In the genomic region with DNA sequence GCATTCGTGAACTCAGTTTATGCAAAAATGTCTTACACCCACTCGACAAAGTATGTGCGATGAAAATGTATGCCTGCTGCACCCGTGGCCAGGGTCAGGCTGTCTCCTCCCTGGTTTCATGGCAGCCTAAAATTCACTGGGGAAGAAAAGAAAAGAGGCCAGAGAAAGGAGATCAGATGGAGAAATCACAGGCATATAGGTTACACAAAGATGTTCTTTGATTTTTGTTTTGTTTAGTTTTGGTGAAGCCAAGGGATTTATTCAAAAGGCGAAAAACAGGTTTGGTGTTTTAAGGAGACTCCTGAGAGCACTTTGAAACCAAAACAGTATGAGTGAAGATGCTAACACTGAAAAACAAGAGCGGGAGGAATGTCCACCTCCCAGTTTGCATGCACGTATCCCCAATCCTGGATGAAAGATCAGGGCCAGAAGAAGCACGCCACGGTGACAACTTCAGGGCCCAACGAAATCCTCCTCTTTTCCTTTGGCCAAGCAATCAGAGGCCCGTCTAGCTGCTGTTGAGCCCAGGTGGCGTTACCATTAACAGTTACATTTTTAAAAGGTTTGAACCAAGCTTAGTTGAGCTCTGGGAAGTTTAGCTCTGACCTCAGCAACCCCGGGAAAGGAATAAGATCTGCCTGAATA, we compare ENCODE assay signal across 8 cellular contexts. TPM values are rescaled to one million over a fixed set of nuclear protein-coding genes. Genes with fewer than 3 reads are reported as not detected.
DNase-seq lines count a peak whose midpoint lies in the region; ATAC-seq and TF ChIP-seq lines count a peak whose summit lies in the region.

No MANE protein-coding gene starts in this region.

- peak overlapping the region; percentile 51 to 93 (median 86) for H3K27ac Mint-ChIP-seq in brain

- peaks cover 44% of the 10 kb centered on the region for H3K4me1 Mint-ChIP-seq in brain

- peak overlapping the region; percentile 72 to 85 (median 80) for H3K9ac ChIP-seq in BLaER1 treated with 17β-estradiol and CSF1 and Interleukin-3, amounts not matched to agents 10 nM and 100 nM
- H3K9ac ChIP-seq in HUES48 (ENCODE audit: low read depth, low read length) (peak overlapping the region; percentile 75), mucosa of rectum (ENCODE audit: low read depth in 1 of 2, low read length in 2 of 2) (peak overlapping the region; percentile 80 to 82)

- H3K4me3 Mint-ChIP-seq in brain: peak overlapping the region; percentile 86 to 96 (median 90)

- DNase-seq in anterior cingulate cortex (lab: John Stamatoyannopoulos, UW) (no peak), NCI-H526 treated with DMSO at 0.1 percent for 48 hours (lab: John Stamatoyannopoulos, UW) (no peak), occipital lobe (lab: John Stamatoyannopoulos, UW) (no peak)

- H3K36me3 Mint-ChIP-seq in brain: no peaks in the 10 kb centered on the region

- peaks cover 0 to 9% (median 0%) of the 10 kb centered on the region in 5 experiments for H3K9me3 Mint-ChIP-seq in brain

- no peaks in the 10 kb centered on the region for H3K27me3 ChIP-seq in BLaER1 treated with 17β-estradiol and CSF1 and Interleukin-3, amounts not matched to agents 10 nM and 100 nM
- H3K27me3 ChIP-seq in HUES48 (ENCODE audit: control insufficient read depth, insufficient read depth, low read length) (no peaks in the 10 kb centered on the region), mucosa of rectum (ENCODE audit: control insufficient read depth in 2 of 2, insufficient read depth in 2 of 2, low read length in 2 of 2) (no peaks in the 10 kb centered on the region)

- no peaks in the 10 kb centered on the region for H4K20me1 ChIP-seq in BLaER1 treated with 17β-estradiol and CSF1 and Interleukin-3, amounts not matched to agents 10 nM and 100 nM

- H3K4me2 ChIP-seq in BLaER1 treated with 17β-estradiol and CSF1 and Interleukin-3, amounts not matched to agents 10 nM and 100 nM: peak overlapping the region; percentile 80 to 92 (median 89)

- no peak for ATAC-seq in GM19452 (IDR thresholded peaks at IDR 0.05; ENCODE audit: unreplicated experiment)

- TF ChIP-seq CTCF in brain (conservative IDR thresholded peaks at IDR 0.05): no peak

- H3K4me1 ChIP-seq in BLaER1 treated with 17β-estradiol and CSF1 and Interleukin-3, amounts not matched to agents 10 nM and 100 nM: peaks cover 40 to 53% (median 48%) of the 10 kb centered on the region in 10 experiments
- H3K4me1 ChIP-seq in HUES48 (ENCODE audit: control insufficient read depth, insufficient read depth, low read length): peaks cover 26% of the 10 kb centered on the region
- H3K4me1 ChIP-seq in mucosa of rectum (ENCODE audit: control insufficient read depth in 2 of 2, insufficient read depth in 2 of 2, low read length in 2 of 2): peaks cover 8 to 12% of the 10 kb centered on the region in 2 donors

- peak overlapping the region in 10 of 11 experiments; percentile 59 to 80 (median 77); a peak in 17 of 22 replicates for H3K27ac ChIP-seq in BLaER1 treated with 17β-estradiol and CSF1 and Interleukin-3, amounts not matched to agents 10 nM and 100 nM
- peak overlapping the region; percentile 94 for H3K27ac ChIP-seq in HUES48 (ENCODE audit: low read depth, low read length)
- peak overlapping the region; percentile 81 to 85 for H3K27ac ChIP-seq in mucosa of rectum (ENCODE audit: low read depth in 2 of 2, low read length in 2 of 2)

- H3K9me3 ChIP-seq in BLaER1 treated with 17β-estradiol and CSF1 and Interleukin-3, amounts not matched to agents 10 nM and 100 nM (replicated peaks in 1 of 11): peaks cover 0 to 11% (median 8%) of the 10 kb centered on the region in 11 experiments; a peak in 12 of 22 replicates
- H3K9me3 ChIP-seq in HUES48 (ENCODE audit: control insufficient read depth, insufficient read depth, low read length): no peaks in the 10 kb centered on the region
- H3K9me3 ChIP-seq in mucosa of rectum (ENCODE audit: control insufficient read depth in 2 of 2, low read length in 2 of 2): no peaks in the 10 kb centered on the region

- H3K27me3 Mint-ChIP-seq in brain: peaks cover 3% of the 10 kb centered on the region

- no peaks in the 10 kb centered on the region for H3K36me3 ChIP-seq in BLaER1 treated with 17β-estradiol and CSF1 and Interleukin-3, amounts not matched to agents 10 nM and 100 nM
- H3K36me3 ChIP-seq in HUES48 (ENCODE audit: control insufficient read depth, insufficient read depth, low read length) (no peaks in the 10 kb centered on the region), mucosa of rectum (ENCODE audit: control insufficient read depth in 2 of 2, insufficient read depth in 2 of 2, low read length in 2 of 2) (no peaks in the 10 kb centered on the region)

- peak overlapping the region; percentile 72 to 91 (median 80) for H3K4me3 ChIP-seq in BLaER1 treated with 17β-estradiol and CSF1 and Interleukin-3, amounts not matched to agents 10 nM and 100 nM
- H3K4me3 ChIP-seq in HUES48 (ENCODE audit: low read depth, low read length) (peak overlapping the region; percentile 73), mucosa of rectum (ENCODE audit: low read length in 2 of 2) (peak overlapping the region; percentile 84 to 87)

RNA-seq across cellular contexts. Expression of a gene that starts 1.0 kb away (rescaled TPM):
- polyA plus RNA-seq in brain (ENCODE audit: insufficient read depth, low read depth, low replicate concordance): 8.5 TPM
- total RNA-seq in occipital lobe: 125 TPM
